In genomic region chr9:123482295-123482970, GRCh38 we compare ENCODE assay signal across 1 cellular context.
TF ChIP-seq lines count a peak whose summit lies in the region.

No MANE protein-coding gene starts in this region.

TF ChIP-seq in GM23338, 12 proteins besides CTCF, POLR2A, EP300 and RAD21 (continued from another document):
- TF ChIP-seq ZNF462 (CRISPR knock-in tag; IDR thresholded peaks at IDR 0.05) (peak; percentile 92), EZH2phosphoT487 (IDR thresholded peaks at IDR 0.05; ENCODE audit: unreplicated experiment) (no peak), REST (IDR thresholded peaks at IDR 0.05; ENCODE audit: unreplicated experiment) (no peak), STAT1 (IDR thresholded peaks at IDR 0.05; ENCODE audit: unreplicated experiment) (no peak), ZNF331 (CRISPR knock-in tag; IDR thresholded peaks at IDR 0.05; ENCODE audit: low read depth) (no peak), JUNB (IDR thresholded peaks at IDR 0.05; ENCODE audit: unreplicated experiment) (no peak), NANOG (IDR thresholded peaks at IDR 0.05; ENCODE audit: borderline replicate concordance) (peak; percentile 54), CREB1 (CRISPR knock-in tag; IDR thresholded peaks at IDR 0.05; ENCODE audit: low read depth) (no peak), EZH2 (IDR thresholded peaks at IDR 0.05; ENCODE audit: low read depth, unreplicated experiment) (no peak)
- TF ChIP-seq, protein P1, sequence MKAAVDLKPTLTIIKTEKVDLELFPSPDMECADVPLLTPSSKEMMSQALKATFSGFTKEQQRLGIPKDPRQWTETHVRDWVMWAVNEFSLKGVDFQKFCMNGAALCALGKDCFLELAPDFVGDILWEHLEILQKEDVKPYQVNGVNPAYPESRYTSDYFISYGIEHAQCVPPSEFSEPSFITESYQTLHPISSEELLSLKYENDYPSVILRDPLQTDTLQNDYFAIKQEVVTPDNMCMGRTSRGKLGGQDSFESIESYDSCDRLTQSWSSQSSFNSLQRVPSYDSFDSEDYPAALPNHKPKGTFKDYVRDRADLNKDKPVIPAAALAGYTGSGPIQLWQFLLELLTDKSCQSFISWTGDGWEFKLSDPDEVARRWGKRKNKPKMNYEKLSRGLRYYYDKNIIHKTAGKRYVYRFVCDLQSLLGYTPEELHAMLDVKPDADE (IDR thresholded peaks at IDR 0.05), result no peak
